In genomic region chr2:1472350-1472749, GRCh38 we compare ENCODE assay signal across 36 cellular contexts. TPM values are rescaled to one million over a fixed set of nuclear protein-coding genes. Genes with fewer than 3 reads are reported as not detected.
"Had no signal": no experiment of that assay in that cellular context is flagged by ENCODE, and none has a peak within 500 bp of the region (broad histone marks: within the 10 kb centered on the region; RNA-seq: fewer than 3 reads in every experiment).

No MANE protein-coding gene starts in this region.

- H3K27me3 ChIP-seq: brain microvascular endothelial cell had no signal

- H3K27ac ChIP-seq: brain microvascular endothelial cell, esophagus squamous epithelium, gastroesophageal sphincter, WERI-Rb-1 had no signal

- ATAC-seq: activated CD4-positive, CD25-positive, alpha-beta regulatory T cell treated with anti-CD3 and anti-CD28 coated beads, Interleukin-2, amount 50 U/mL, for 24 hours; activated CD8-positive, alpha-beta memory T cell treated with anti-CD3 and anti-CD28 coated beads, Interleukin-2, amount 10 ng/mL, durations not matched to agents 7 days and 5 days; activated CD8-positive, alpha-beta T cell treated with anti-CD3 and anti-CD28 coated beads for 36 hours; activated T-cell treated with anti-CD3 and anti-CD28 coated beads, Interleukin-2, amount 50 U/mL, for 72 hours; effector memory CD8-positive, alpha-beta T cell; gastroesophageal sphincter; T-cell had no signal

- DNase-seq: activated B cell treated with CpG ODN at 0.5 μM for 24 hours; activated CD4-positive, alpha-beta T cell treated with anti-CD3 and anti-CD28 coated beads for 48 hours; activated CD4-positive, alpha-beta T cell treated with anti-CD3 and anti-CD28 coated beads, Interleukin-2, amount 50 U/mL, for 1 hour; activated CD4-positive, alpha-beta T cell treated with anti-CD3 and anti-CD28 coated beads, Interleukin-2, amount 50 U/mL, for 48 hours; activated CD8-positive, alpha-beta memory T cell treated with anti-CD3 and anti-CD28 coated beads, Interleukin-2, amount 10 ng/mL, durations not matched to agents 7 days and 5 days; activated CD8-positive, alpha-beta memory T cell treated with anti-CD3 and anti-CD28 coated beads, Interleukin-2, amount 50 U/mL, for 4 hours; activated CD8-positive, alpha-beta T cell treated with anti-CD3 and anti-CD28 coated beads for 36 hours; activated gamma-delta T cell; activated naive CD4-positive, alpha-beta T cell treated with anti-CD3 and anti-CD28 coated beads, Interleukin-2, amount 50 U/mL, for 16 hours; activated naive CD4-positive, alpha-beta T cell treated with Interleukin-2 at 50 U/mL for 16 hours; activated T-cell treated with anti-CD3 and anti-CD28 coated beads for 4 hours; activated T-cell treated with anti-CD3 and anti-CD28 coated beads, Interleukin-2, amount 50 U/mL, for 24 hours; activated T-cell treated with anti-CD3 and anti-CD28 coated beads, Interleukin-2, amount 50 U/mL, for 72 hours; amniotic stem cell; anterior cingulate cortex; brain microvascular endothelial cell; caudate nucleus; cortex of kidney; dermis blood vessel endothelial cell; effector CD4-positive, alpha-beta T cell; effector memory CD8-positive, alpha-beta T cell; erythroblast; esophagus squamous epithelium; foreskin melanocyte; SW 1271; T-cell; T1000; WERI-Rb-1 had no signal

- H3K36me3 ChIP-seq: brain microvascular endothelial cell, esophagus squamous epithelium, gastroesophageal sphincter, WERI-Rb-1 had no signal

- H3K4me1 ChIP-seq: esophagus squamous epithelium, gastroesophageal sphincter had no signal

- H3K4me3 ChIP-seq: esophagus squamous epithelium, gastroesophageal sphincter had no signal

- H3K9me3 ChIP-seq: esophagus squamous epithelium had no signal

RNA-seq across cellular contexts. Expression of gene TPO, which starts 59.1 kb away (rescaled TPM):
- total RNA-seq: activated B cell treated with CpG ODN at 0.5 μM for 24 hours; activated CD8-positive, alpha-beta memory T cell treated with anti-CD3 and anti-CD28 coated beads for 36 hours; activated CD8-positive, alpha-beta T cell treated with anti-CD3 and anti-CD28 coated beads for 36 hours; activated T-cell treated with anti-CD3 and anti-CD28 coated beads, Interleukin-2, amount 50 U/mL, for 72 hours; astrocyte; bronchial epithelial cell; chondrocyte; dermis blood vessel endothelial cell; fibroblast of lung; fibroblast of villous mesenchyme had no signal
